23 cellular contexts compared by ENCODE assay signal in genomic region chr14:81051547-81051946, GRCh38.
"Had no signal": no experiment of that assay in that cellular context is flagged by ENCODE, and none has a peak within 500 bp of the region (broad histone marks: within the 10 kb centered on the region; RNA-seq: fewer than 3 reads in every experiment).

No MANE protein-coding gene starts in this region.

- H3K4me1 ChIP-seq: esophagus muscularis mucosa, gastrocnemius medialis, heart right ventricle, left lung, lower lobe of right lung had no signal

- H3K4me1 Mint-ChIP-seq: natural killer cell had no signal

- H3K27ac ChIP-seq: coronary artery, dorsolateral prefrontal cortex, esophagus muscularis mucosa, gastrocnemius medialis, heart right ventricle, left lung, lower lobe of right lung had no signal

- H3K4me3 Mint-ChIP-seq: naive thymus-derived CD4-positive, alpha-beta T cell; natural killer cell had no signal

- ATAC-seq: gastrocnemius medialis; heart right ventricle; left cardiac atrium; left lung; left ventricle myocardium superior; lower lobe of right lung; naive thymus-derived CD4-positive, alpha-beta T cell; natural killer cell had no signal

- H3K4me3 ChIP-seq: coronary artery, dorsolateral prefrontal cortex, esophagus muscularis mucosa, gastrocnemius medialis, heart right ventricle, left lung, lower lobe of right lung had no signal

- H3K36me3 ChIP-seq: esophagus muscularis mucosa, gastrocnemius medialis, heart right ventricle, left lung, lower lobe of right lung had no signal

- H3K9me3 ChIP-seq: esophagus muscularis mucosa, gastrocnemius medialis had no signal

- DNase-seq: dermis blood vessel endothelial cell; dorsolateral prefrontal cortex; effector CD4-positive, alpha-beta T cell; effector memory CD4-positive, alpha-beta T cell; foreskin melanocyte; gastrocnemius medialis; glutamatergic neuron; head of caudate nucleus; heart right ventricle; hippocampal formation; left cardiac atrium; left lung; left ventricle myocardium superior; lower lobe of right lung; mesendoderm; midbrain; naive thymus-derived CD4-positive, alpha-beta T cell; natural killer cell had no signal

- FAIRE-seq: endothelial cell of umbilical vein, islet of Langerhans, keratinocyte had no signal

- H3K27ac Mint-ChIP-seq: naive thymus-derived CD4-positive, alpha-beta T cell; natural killer cell had no signal

- H3K36me3 Mint-ChIP-seq: natural killer cell had no signal
